In genomic region chr1:154808261-154808908, GRCh38 we compare ENCODE assay signal across 26 cellular contexts.
A peak's percentile ranks its signal among the peaks of the same experiment; 100 is the strongest.
DNase-seq lines count a peak whose midpoint lies in the region; ATAC-seq, FAIRE-seq and TF ChIP-seq lines count a peak whose summit lies in the region.
"Had no signal": no experiment of that assay in that cellular context is flagged by ENCODE, and none has a peak within 500 bp of the region (broad histone marks: within the 10 kb centered on the region; RNA-seq: fewer than 3 reads in every experiment).

No MANE protein-coding gene starts in this region.

- DNase-seq in ELF-1 (ENCODE audit: low read depth, low spot score) (peak; percentile 69), heart left ventricle (peak in 3 of 5 donors; percentile 34 to 61 (median 40)), neural progenitor cell (ENCODE audit: low spot score) (no peak), NCI-H1436 treated with DMSO at 0.1 percent for 48 hours (lab: John Stamatoyannopoulos, UW) (no peak), RCC 7860 (ENCODE audit: low spot score) (no peak), retina (no peak)
- no peak for DNase-seq in activated CD8-positive, alpha-beta memory T cell treated with anti-CD3 and anti-CD28 coated beads, Interleukin-2, amount 50 U/mL, for 4 hours
- DNase-seq: activated T-cell treated with anti-CD3 and anti-CD28 coated beads, Interleukin-2, amount 50 U/mL, for 24 hours; CD4-positive, alpha-beta T cell; dermis blood vessel endothelial cell; DMS153; KG1; left lung; midbrain; NCI-H1694 treated with DMSO at 0.1 percent for 48 hours; NCI-H446; stimulated activated CD4-positive, alpha-beta T cell treated with anti-CD3 and anti-CD28 coated beads, Interleukin-4, amount 100 ng/mL, for 1 hour; stimulated activated naive CD4-positive, alpha-beta T cell treated with Interleukin-2 at 50 U/mL for 16 hours; T1000 had no signal

- peak; percentile 52 to 71 (median 63) for ATAC-seq in heart left ventricle
- ATAC-seq: activated CD4-positive, CD25-positive, alpha-beta regulatory T cell treated with anti-CD3 and anti-CD28 coated beads, Interleukin-2, amount 50 U/mL, for 24 hours; left lung had no signal

- H3K9me2 ChIP-seq in OCI-LY1 (ENCODE audit: low read depth, low read length): no peaks in the 10 kb centered on the region

- H3K4me1 ChIP-seq in OCI-LY1 (ENCODE audit: insufficient read depth, low read length, severe bottlenecking): peaks cover 61% of the 10 kb centered on the region
- peaks cover 0 to 58% (median 28%) of the 10 kb centered on the region in 12 donors for H3K4me1 ChIP-seq in heart left ventricle
- H3K4me1 ChIP-seq in neural progenitor cell: peaks cover 36% of the 10 kb centered on the region
- H3K4me1 ChIP-seq: breast epithelium, left lung had no signal

- no peaks in the 10 kb centered on the region for H3K27me3 ChIP-seq in OCI-LY1 (ENCODE audit: insufficient read depth, low read length)
- peaks cover 0 to 4% (median 0%) of the 10 kb centered on the region in 9 donors for H3K27me3 ChIP-seq in heart left ventricle
- H3K27me3 ChIP-seq in neural progenitor cell: no peaks in the 10 kb centered on the region
- H3K27me3 ChIP-seq: breast epithelium had no signal

- H3F3A ChIP-seq in OCI-LY1 (ENCODE audit: insufficient read depth, low read length) (no peaks in the 10 kb centered on the region), neural progenitor cell (ENCODE audit: low read depth) (peaks cover 3% of the 10 kb centered on the region)

- H3K4me3 Mint-ChIP-seq in neural progenitor cell: no peak overlapping the region
- H3K4me3 Mint-ChIP-seq: activated T-cell treated with anti-CD3 and anti-CD28 coated beads, Interleukin-2, amount 50 U/mL, for 24 hours; CD4-positive, alpha-beta T cell had no signal

- 43 to 56% (median 53%) methylated on average over 12 of the region's 12 CpGs for WGBS in heart left ventricle, 4 donors

- peaks cover 11% of the 10 kb centered on the region for H3K27me3 Mint-ChIP-seq in neural progenitor cell (ENCODE audit: insufficient read depth, low read depth)

- H3K4me3 ChIP-seq in OCI-LY1 (ENCODE audit: low read depth, low read length, poor library complexity, severe bottlenecking) (no peak overlapping the region), heart left ventricle (peak overlapping the region in 1 of 12 donors; percentile 14), neural progenitor cell (no peak overlapping the region)
- H3K4me3 ChIP-seq: breast epithelium, left lung, smooth muscle cell, thoracic aorta had no signal

- intact Hi-C loops in heart left ventricle (cut with DNase I): loop anchor here in 2 of 10 donors (1.0 to 2.0 kb wide), 2 partner anchors 60 to 62 kb away; partner anchors contain the start of gene KCNN3 (in 1 of the 2)

- TF ChIP-seq CTCF in OCI-LY1 (IDR thresholded peaks at IDR 0.05; ENCODE audit: low read length): no peak
- TF ChIP-seq CTCF in heart left ventricle (IDR thresholded peaks at IDR 0.05): no peak
- TF ChIP-seq CTCF in neural progenitor cell (IDR thresholded peaks at IDR 0.05): no peak

- H3K9me3 Mint-ChIP-seq in neural progenitor cell: no peaks in the 10 kb centered on the region
- H3K9me3 Mint-ChIP-seq: activated T-cell treated with anti-CD3 and anti-CD28 coated beads, Interleukin-2, amount 50 U/mL, for 24 hours; CD4-positive, alpha-beta T cell; nephron progenitor cell had no signal

- H3K9me3 ChIP-seq in OCI-LY1 (ENCODE audit: low read length): no peaks in the 10 kb centered on the region
- no peaks in the 10 kb centered on the region for H3K9me3 ChIP-seq in heart left ventricle
- no peaks in the 10 kb centered on the region for H3K9me3 ChIP-seq in neural progenitor cell (ENCODE audit: low read depth)
- H3K9me3 ChIP-seq: breast epithelium, left lung, thoracic aorta had no signal

- no peak overlapping the region for H2AFZ ChIP-seq in OCI-LY1 (ENCODE audit: low read length)
- H2AFZ ChIP-seq in neural progenitor cell (replicated peaks): no peak overlapping the region

- FAIRE-seq in RCC 7860 (lab: Jason Lieb, UNC): no peak

- peak overlapping the region; percentile 45 for H3K27ac Mint-ChIP-seq in neural progenitor cell
- H3K27ac Mint-ChIP-seq: activated T-cell treated with anti-CD3 and anti-CD28 coated beads, Interleukin-2, amount 50 U/mL, for 24 hours; CD4-positive, alpha-beta T cell had no signal

- H3K9ac ChIP-seq in OCI-LY1 (ENCODE audit: low read length): no peak overlapping the region; the same call in 1 of the 2 replicates
- H3K9ac ChIP-seq in neural progenitor cell: no peak overlapping the region

- TF ChIP-seq POLR2A in heart left ventricle (IDR thresholded peaks at IDR 0.05): no peak

- no peaks in the 10 kb centered on the region for H3K79me2 ChIP-seq in OCI-LY1 (ENCODE audit: insufficient read depth, low read length)
- no peaks in the 10 kb centered on the region for H3K79me2 ChIP-seq in neural progenitor cell (ENCODE audit: low read depth)

- peaks cover 74% of the 10 kb centered on the region for H3K4me1 Mint-ChIP-seq in neural progenitor cell

- H3K36me3 ChIP-seq in OCI-LY1 (ENCODE audit: insufficient read depth, low read length) (peaks cover 25% of the 10 kb centered on the region), heart left ventricle (no peaks in the 10 kb centered on the region), neural progenitor cell (no peaks in the 10 kb centered on the region)
- H3K36me3 ChIP-seq: breast epithelium, left lung, thoracic aorta had no signal

- H3K4me2 ChIP-seq in OCI-LY1 (ENCODE audit: low read length) (peak overlapping the region; percentile 26; the same call in 1 of the 2 replicates), neural progenitor cell (no peak overlapping the region)
- H3K4me2 ChIP-seq: smooth muscle cell had no signal

- H4K20me1 ChIP-seq in OCI-LY1 (ENCODE audit: insufficient read depth, low read length) (no peaks in the 10 kb centered on the region), neural progenitor cell (ENCODE audit: low read depth) (peaks cover 5% of the 10 kb centered on the region)

- no peaks in the 10 kb centered on the region for H3K36me3 Mint-ChIP-seq in neural progenitor cell

- peak overlapping the region; percentile 52 for H3K27ac ChIP-seq in OCI-LY1 (ENCODE audit: low read depth, low read length, poor library complexity, severe bottlenecking)
- H3K27ac ChIP-seq in heart left ventricle: peak overlapping the region in 11 of 12 donors; percentile 15 to 80 (median 65)
- H3K27ac ChIP-seq in neural progenitor cell: no peak overlapping the region
- H3K27ac ChIP-seq: breast epithelium, left lung, RWPE1, thoracic aorta had no signal

Comparison
In these comparisons a context has a peak if more than half of its experiments do, and no peak if none do; other contexts are left out.
1. DNase-seq: peak in ELF-1 (single experiment) and heart left ventricle (3 of 5); none in neural progenitor cell (single experiment), NCI-H1436 treated with DMSO at 0.1 percent for 48 hours (single experiment), RCC 7860 (single experiment), activated CD8-positive, alpha-beta memory T cell treated with anti-CD3 and anti-CD28 coated beads, Interleukin-2, amount 50 U/mL, for 4 hours (single experiment) and retina (single experiment).